ENCODE assay signal across 13 cellular contexts in the genomic region with DNA sequence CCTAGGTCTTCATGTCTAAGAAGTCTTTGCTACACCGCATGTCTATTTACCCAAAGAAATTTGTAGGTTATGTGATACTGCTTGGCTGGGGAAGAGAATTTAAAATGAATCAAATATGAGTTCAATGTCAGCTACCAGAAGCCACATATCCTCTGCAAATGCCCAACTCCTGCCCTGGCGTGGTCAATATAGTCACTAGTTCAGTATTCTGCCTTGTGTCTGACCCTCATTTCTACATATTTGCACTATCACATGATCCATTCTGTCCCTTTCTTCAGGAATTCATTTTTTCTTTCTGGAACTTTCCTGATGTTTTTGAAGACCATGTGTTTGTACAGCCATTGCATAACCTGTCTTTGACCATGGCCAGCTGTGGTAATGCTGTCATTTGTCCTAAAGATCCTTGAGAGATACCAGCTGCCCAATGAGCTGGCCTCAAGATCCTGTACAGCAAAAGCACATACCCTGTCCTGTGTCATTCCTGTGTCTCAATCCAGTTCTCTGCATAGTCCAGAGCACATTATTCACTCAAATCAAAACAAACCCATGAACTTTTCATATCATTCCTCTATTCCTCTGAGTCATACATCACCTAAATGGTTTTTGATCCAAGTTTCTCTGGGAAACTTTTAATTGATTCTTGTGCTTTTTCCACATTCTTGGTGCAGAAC.
A peak's percentile ranks its signal among the peaks of the same experiment; 100 is the strongest.
DNase-seq lines count a peak whose midpoint lies in the region; ATAC-seq and TF ChIP-seq lines count a peak whose summit lies in the region.
"Had no signal": no experiment of that assay in that cellular context is flagged by ENCODE, and none has a peak within 500 bp of the region (broad histone marks: within the 10 kb centered on the region; RNA-seq: fewer than 3 reads in every experiment).

No MANE protein-coding gene starts in this region.

- H3K9me3 ChIP-seq in adrenal gland (replicated peaks in 1 of 3) (no peaks in the 10 kb centered on the region), gastroesophageal sphincter (no peaks in the 10 kb centered on the region)

- no peaks in the 10 kb centered on the region for H3K27me3 Mint-ChIP-seq in T-helper 2 cell treated with Interferon-gamma antibody and Interleukin-4, amounts not matched to agents 5 μg/mL and 100 μg/mL, for 36 hours (ENCODE audit: low read depth)

- peak; percentile 92 for ATAC-seq in gastroesophageal sphincter

- TF ChIP-seq CTCF in adrenal gland (IDR thresholded peaks at IDR 0.05) (no peak), gastroesophageal sphincter (IDR thresholded peaks at IDR 0.05) (no peak), dorsolateral prefrontal cortex (IDR thresholded peaks at IDR 0.05 in 54 of 56, conservative IDR thresholded peaks at IDR 0.05 in 2 of 56; ENCODE audit: low read depth in 1 of 56, partially characterized antibody in 56 of 56) (no peak)

- DNase-seq in EH (ENCODE audit: low read depth) (peak; percentile 93), adrenal gland (peak; percentile 54 to 87 (median 79)), pulmonary artery endothelial cell (ENCODE audit: low read depth, low spot score) (peak; percentile 7), HK-2 (ENCODE audit: unreplicated experiment) (no peak), dorsolateral prefrontal cortex (no peak), DMS53 (lab: John Stamatoyannopoulos, UW) (no peak)
- no peak for DNase-seq in T-helper 2 cell treated with Interferon-gamma antibody and Interleukin-4, amounts not matched to agents 5 μg/mL and 100 μg/mL, for 36 hours (ENCODE audit: low spot score)
- DNase-seq: activated CD4-positive, alpha-beta T cell treated with anti-CD3 and anti-CD28 coated beads, Interleukin-2, amount 10 ng/mL, durations not matched to agents 7 days and 5 days; activated gamma-delta T cell treated with Interleukin-2 at 50 U/mL for 16 hours; nephron progenitor cell; stimulated activated CD4-positive, alpha-beta T cell treated with anti-CD3 and anti-CD28 coated beads, Interleukin-1b, Interleukin-23, amount 100 ng/mL, for 48 hours; stimulated activated naive CD4-positive, alpha-beta T cell treated with Interleukin-2 at 50 U/mL for 16 hours had no signal

- H3K4me1 Mint-ChIP-seq in T-helper 2 cell treated with Interferon-gamma antibody and Interleukin-4, amounts not matched to agents 5 μg/mL and 100 μg/mL, for 36 hours (ENCODE audit: low read depth): no peaks in the 10 kb centered on the region

- H3K4me3 ChIP-seq in adrenal gland (no peak overlapping the region), gastroesophageal sphincter (no peak overlapping the region), dorsolateral prefrontal cortex (no peak overlapping the region)

- TF ChIP-seq POLR2A in adrenal gland (IDR thresholded peaks at IDR 0.05) (no peak), gastroesophageal sphincter (IDR thresholded peaks at IDR 0.05) (no peak)

- no peak for TF ChIP-seq EP300 in gastroesophageal sphincter (IDR thresholded peaks at IDR 0.05)

- H3K27ac ChIP-seq in adrenal gland: peak overlapping the region; percentile 6 to 79 (median 65)
- H3K27ac ChIP-seq in gastroesophageal sphincter: peak overlapping the region in 2 of 4 donors; percentile 18 to 29
- H3K27ac ChIP-seq in dorsolateral prefrontal cortex: no peak overlapping the region

- WGBS in adrenal gland, 4 donors: 76 to 88% (median 77%) methylated on average over 2 of the region's 2 CpGs
- WGBS in gastroesophageal sphincter (ENCODE audit: low coverage in 1 of 2), 2 donors: 83 to 87% methylated on average over 2 of the region's 2 CpGs

- H3K9me3 Mint-ChIP-seq in T-helper 2 cell treated with Interferon-gamma antibody and Interleukin-4, amounts not matched to agents 5 μg/mL and 100 μg/mL, for 36 hours: no peaks in the 10 kb centered on the region
- H3K9me3 Mint-ChIP-seq: activated CD4-positive, alpha-beta T cell treated with anti-CD3 and anti-CD28 coated beads, Interleukin-2, amount 10 ng/mL, durations not matched to agents 7 days and 5 days; nephron progenitor cell had no signal

- no peaks in the 10 kb centered on the region for H3K36me3 Mint-ChIP-seq in T-helper 2 cell treated with Interferon-gamma antibody and Interleukin-4, amounts not matched to agents 5 μg/mL and 100 μg/mL, for 36 hours (ENCODE audit: low read depth)

- no peak overlapping the region for H3K27ac Mint-ChIP-seq in T-helper 2 cell treated with Interferon-gamma antibody and Interleukin-4, amounts not matched to agents 5 μg/mL and 100 μg/mL, for 36 hours
- H3K27ac Mint-ChIP-seq: activated CD4-positive, alpha-beta T cell treated with anti-CD3 and anti-CD28 coated beads, Interleukin-2, amount 10 ng/mL, durations not matched to agents 7 days and 5 days; nephron progenitor cell had no signal

- H3K4me3 Mint-ChIP-seq in T-helper 2 cell treated with Interferon-gamma antibody and Interleukin-4, amounts not matched to agents 5 μg/mL and 100 μg/mL, for 36 hours: no peak overlapping the region
- H3K4me3 Mint-ChIP-seq: activated CD4-positive, alpha-beta T cell treated with anti-CD3 and anti-CD28 coated beads, Interleukin-2, amount 10 ng/mL, durations not matched to agents 7 days and 5 days; nephron progenitor cell had no signal

- H3K27me3 ChIP-seq in adrenal gland: no peaks in the 10 kb centered on the region
- H3K27me3 ChIP-seq in gastroesophageal sphincter: no peaks in the 10 kb centered on the region
- peaks cover 0 to 22% (median 0%) of the 10 kb centered on the region in 45 donors for H3K27me3 ChIP-seq in dorsolateral prefrontal cortex

- intact Hi-C loops in adrenal gland (cut with DNase I) (no loop called here), dorsolateral prefrontal cortex (cut with DNase I) (no loop called here)

- H3K4me1 ChIP-seq in adrenal gland (replicated peaks in 1 of 2) (peaks cover 28 to 42% of the 10 kb centered on the region in 2 donors), gastroesophageal sphincter (peaks cover 0 to 18% (median 0%) of the 10 kb centered on the region in 3 donors)

- H3K36me3 ChIP-seq in adrenal gland (replicated peaks in 1 of 2): no peaks in the 10 kb centered on the region
- H3K36me3 ChIP-seq in gastroesophageal sphincter: no peaks in the 10 kb centered on the region

Comparison
In these comparisons a context has a peak if more than half of its experiments do, and no peak if none do; other contexts are left out.
1. DNase-seq: peak in EH (single experiment), adrenal gland (7 of 7) and pulmonary artery endothelial cell (single experiment); none in T-helper 2 cell treated with Interferon-gamma antibody and Interleukin-4, amounts not matched to agents 5 μg/mL and 100 μg/mL, for 36 hours (single experiment), HK-2 (single experiment), dorsolateral prefrontal cortex (0 of 10) and DMS53 (single experiment).
2. H3K27ac ChIP-seq: peak in adrenal gland (5 of 5); none in dorsolateral prefrontal cortex (0 of 59).